28 cellular contexts compared by ENCODE assay signal in genomic region chr4:25454491-25454890, GRCh38.
"Had no signal": no experiment of that assay in that cellular context is flagged by ENCODE, and none has a peak within 500 bp of the region (broad histone marks: within the 10 kb centered on the region; RNA-seq: fewer than 3 reads in every experiment).

No MANE protein-coding gene starts in this region.

- H3K4me1 ChIP-seq: colonic mucosa, esophagus muscularis mucosa, neural progenitor cell, prostate gland, right atrium auricular region, suprapubic skin had no signal

- H3K9me3 ChIP-seq: colonic mucosa, esophagus muscularis mucosa, prostate gland, right atrium auricular region, suprapubic skin had no signal

- H3K27ac ChIP-seq: colonic mucosa, esophagus muscularis mucosa, neural progenitor cell, prostate gland, right atrium auricular region, suprapubic skin had no signal

- H3K4me3 ChIP-seq: colonic mucosa, esophagus muscularis mucosa, lung, neural progenitor cell, prostate gland, right atrium auricular region, smooth muscle cell, suprapubic skin had no signal

- ATAC-seq: left colon; naive thymus-derived CD4-positive, alpha-beta T cell; sciatic nerve; stimulated activated naive CD8-positive, alpha-beta T cell treated with anti-CD3 and anti-CD28 coated beads, Interleukin-15, amount 100 ng/mL, for 72 hours had no signal

- H3K4me2 ChIP-seq: neural progenitor cell, smooth muscle cell had no signal

- H3K9ac ChIP-seq: neural progenitor cell had no signal

- H3K36me3 ChIP-seq: colonic mucosa, esophagus muscularis mucosa, neural progenitor cell, prostate gland, right atrium auricular region, suprapubic skin had no signal

- DNase-seq: colonic mucosa; effector CD8-positive, alpha-beta T cell; endodermal cell; foreskin melanocyte; glutamatergic neuron; hypothalamus; immature natural killer cell; islet precursor cell; kidney glomerular epithelial cell; left colon; midbrain; naive thymus-derived CD4-positive, alpha-beta T cell; nucleus accumbens; stimulated activated CD4-positive, alpha-beta T cell treated with anti-CD3 and anti-CD28 coated beads, Interleukin-12 subunit alpha, Interleukin-12 subunit beta, amount 100 ng/mL, for 4 hours; stimulated activated CD4-positive, alpha-beta T cell treated with anti-CD3 and anti-CD28 coated beads, Interleukin-1b, Interleukin-23, amount 100 ng/mL, for 48 hours; stimulated activated CD4-positive, alpha-beta T cell treated with anti-CD3 and anti-CD28 coated beads, Interleukin-4, amount 100 ng/mL, for 1 hour; stimulated activated CD8-positive, alpha-beta memory T cell treated with anti-CD3 and anti-CD28 coated beads, Interleukin-4, amount 100 ng/mL, for 48 hours; stimulated activated naive CD4-positive, alpha-beta T cell; stimulated activated naive CD8-positive, alpha-beta T cell treated with anti-CD3 and anti-CD28 coated beads, Interleukin-15, amount 100 ng/mL, for 72 hours; trophoblast cell had no signal

- H3K27me3 ChIP-seq: colonic mucosa, esophagus muscularis mucosa, neural progenitor cell, right atrium auricular region, suprapubic skin had no signal
